ENCODE assay signal across 8 cellular contexts in the genomic region with DNA sequence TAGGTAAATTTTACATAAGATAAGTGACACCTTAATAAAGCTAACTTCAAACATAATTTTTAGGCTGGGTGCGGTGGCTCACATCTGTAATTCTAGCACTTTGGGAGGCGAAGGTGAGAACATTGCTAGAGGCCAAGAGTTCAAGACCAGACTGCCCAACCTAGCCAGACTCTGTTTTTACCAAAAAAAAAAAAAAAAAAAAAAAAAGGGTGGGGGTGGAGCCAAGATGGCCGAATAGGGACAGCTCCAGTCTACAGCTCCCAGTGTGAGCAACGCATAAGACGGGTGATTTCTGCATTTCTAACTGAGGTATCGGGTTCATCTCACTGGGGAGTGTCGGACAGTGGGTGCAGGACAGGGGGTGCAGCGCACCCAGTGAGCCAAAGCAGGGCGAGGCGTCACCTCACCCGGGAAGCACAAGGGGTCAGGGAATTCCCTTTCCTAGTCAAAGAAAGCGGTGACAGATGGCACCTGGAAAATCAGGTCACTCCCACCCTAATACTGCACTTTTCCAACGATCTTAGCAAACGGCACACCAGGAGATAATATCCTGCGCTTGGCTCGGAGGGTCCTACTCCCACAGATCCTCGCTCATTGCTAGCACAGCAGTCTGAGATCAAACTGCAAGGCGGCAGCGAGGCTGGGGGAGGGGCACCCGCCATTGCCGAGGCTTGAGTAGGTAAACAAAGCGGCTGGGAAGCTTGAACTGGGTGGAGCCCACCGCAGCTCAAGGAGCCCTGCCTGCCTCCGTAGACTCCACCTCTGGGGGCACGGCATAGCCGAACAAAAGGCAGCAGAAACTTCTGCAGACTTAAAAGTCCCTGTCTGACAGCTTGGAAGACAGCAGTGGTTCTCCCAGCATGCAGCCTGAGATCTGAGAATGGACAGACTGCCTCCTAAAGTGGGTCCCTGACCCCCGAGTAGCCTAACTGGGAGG. TPM values are rescaled to one million over a fixed set of nuclear protein-coding genes. Genes with fewer than 3 reads are reported as not detected.
DNase-seq lines count a peak whose midpoint lies in the region; ATAC-seq, FAIRE-seq and TF ChIP-seq lines count a peak whose summit lies in the region.
"Not testable (repeated sequence)": the region's sequence is repeated elsewhere in the genome, so short reads cannot be mapped to it uniquely, and the experiment has no call there.

No MANE protein-coding gene starts in this region.

- not testable (repeated sequence) for H3K9me3 ChIP-seq in esophagus (ENCODE audit: control insufficient read depth in 2 of 2, insufficient read depth in 1 of 2, low read depth in 1 of 2, low read length in 1 of 2); pancreas; transverse colon

- H3K4me1 Mint-ChIP-seq in WTC11 = peaks cover 17% of the 10 kb centered on the region

- H3K4me1 ChIP-seq in esophagus (ENCODE audit: control insufficient read depth in 2 of 2, insufficient read depth in 2 of 2, low read length in 1 of 2); pancreas; transverse colon: not testable (repeated sequence)

- 30 to 34% methylated on average over 26 to 27 of the region's 27 CpGs for WGBS in esophagus, 2 donors
- 13 to 15% methylated on average over 27 of the region's 27 CpGs for WGBS in pancreas, 2 donors
- 60 to 88% methylated on average over 3 to 27 of the region's 27 CpGs for WGBS in transverse colon (ENCODE audit: low coverage in 1 of 2), 2 donors

- peaks cover 22% of the 10 kb centered on the region for H3K9me3 Mint-ChIP-seq in WTC11

- not testable (repeated sequence) for H3K36me3 ChIP-seq in esophagus (ENCODE audit: control insufficient read depth in 2 of 2, insufficient read depth in 2 of 2, low read length in 1 of 2); pancreas; transverse colon

- CTCF ChIA-PET in WTC11 (lab: Charles Lee) = interaction anchor here (0.8 to 1.0 kb wide), 2 partner anchors 16 to 33 kb away, joined by 3 to 4 read pairs; no protein-coding TSS in a partner anchor

- H3K27me3 Mint-ChIP-seq in WTC11 (ENCODE audit: low read depth) = peaks cover 23% of the 10 kb centered on the region

- H3K27me3 ChIP-seq in esophagus (ENCODE audit: control insufficient read depth in 1 of 2, insufficient read depth in 2 of 2, low read length in 2 of 2); pancreas; transverse colon: not testable (repeated sequence)

- not testable (repeated sequence) for FAIRE-seq in pancreas (lab: Jason Lieb, UNC)

- peaks cover 26% of the 10 kb centered on the region for H3K36me3 Mint-ChIP-seq in WTC11

- intact Hi-C loops in left colon (cut with DNase I, micrococcal nuclease); pancreas (cut with DNase I); transverse colon (cut with DNase I; ENCODE audit: low total_unique reads): not testable (repeated sequence)

- peak overlapping the region; percentile 83 for H3K4me3 Mint-ChIP-seq in WTC11

- TF ChIP-seq POLR2A in transverse colon (IDR thresholded peaks at IDR 0.05) = not testable (repeated sequence)

- H3K4me3 ChIP-seq in astrocyte of the cerebellum (ENCODE audit: low read depth, low read length) = peak overlapping the region; percentile 20
- peak overlapping the region; percentile 44 to 48 for H3K4me3 ChIP-seq in esophagus (ENCODE audit: low read depth in 1 of 2, low read length in 2 of 2)
- H3K4me3 ChIP-seq in pancreas = peak overlapping the region; percentile 37 to 53 (median 37)
- peak overlapping the region in 3 of 4 donors; percentile 20 to 60 (median 40) for H3K4me3 ChIP-seq in transverse colon

- POLR2A ChIA-PET in WTC11 (lab: Charles Lee) = interaction anchor here (0.6 to 0.7 kb wide), 3 partner anchors 51 to 377 kb away, joined by 3 to 4 read pairs (median 4); no protein-coding TSS in a partner anchor

- in situ Hi-C loops in astrocyte of the cerebellum (cut with HindIII; ENCODE audit: low sequenced_read_pairs); transverse colon (cut with MboI; ENCODE audit: low pct_ligation_motif_present in 1 of 4, low pct_unique_long_range_greater_than_20kb in 1 of 4, low sequenced_read_pairs in 3 of 4): not testable (repeated sequence)

- not testable (repeated sequence) for TF ChIP-seq CTCF in WTC11 (IDR thresholded peaks at IDR 0.05); astrocyte of the cerebellum (IDR thresholded peaks at IDR 0.05; ENCODE audit: low read depth, low read length, missing control alignments); pancreas (IDR thresholded peaks at IDR 0.05); transverse colon (IDR thresholded peaks at IDR 0.05)

- H3K27ac Mint-ChIP-seq in WTC11 = peak overlapping the region; percentile 93

- not testable (repeated sequence) for ATAC-seq in WTC11, left colon
- ATAC-seq in pancreas = peak in 1 of 4 donors; percentile 24

- DNase-seq in Daoy (ENCODE audit: low read depth) (peak; percentile 26), NCI-H2227 (lab: John Stamatoyannopoulos, UW; ENCODE audit: unreplicated experiment) (peak; percentile 31), WTC11 (ENCODE audit: low spot score) (peak; percentile 56), left colon (peak; percentile 38 to 48), pancreas (peak in 1 of 6 donors; percentile 39), transverse colon (peak; percentile 29)
- not testable (repeated sequence) for DNase-seq in astrocyte of the cerebellum (ENCODE audit: low read depth)

- TF ChIP-seq EP300 in transverse colon (IDR thresholded peaks at IDR 0.05; ENCODE audit: low read depth) = not testable (repeated sequence)

- H3K27ac ChIP-seq in esophagus (ENCODE audit: low read depth in 2 of 2, low read length in 1 of 2) (peak overlapping the region in 1 of 2 donors; percentile 52), pancreas (peak overlapping the region in 1 of 4 donors; percentile 46), transverse colon (peak overlapping the region; percentile 12 to 73 (median 56))

TF ChIP-seq in WTC11, 78 proteins besides CTCF, POLR2A, EP300 and RAD21:
- TF ChIP-seq, protein P1, sequence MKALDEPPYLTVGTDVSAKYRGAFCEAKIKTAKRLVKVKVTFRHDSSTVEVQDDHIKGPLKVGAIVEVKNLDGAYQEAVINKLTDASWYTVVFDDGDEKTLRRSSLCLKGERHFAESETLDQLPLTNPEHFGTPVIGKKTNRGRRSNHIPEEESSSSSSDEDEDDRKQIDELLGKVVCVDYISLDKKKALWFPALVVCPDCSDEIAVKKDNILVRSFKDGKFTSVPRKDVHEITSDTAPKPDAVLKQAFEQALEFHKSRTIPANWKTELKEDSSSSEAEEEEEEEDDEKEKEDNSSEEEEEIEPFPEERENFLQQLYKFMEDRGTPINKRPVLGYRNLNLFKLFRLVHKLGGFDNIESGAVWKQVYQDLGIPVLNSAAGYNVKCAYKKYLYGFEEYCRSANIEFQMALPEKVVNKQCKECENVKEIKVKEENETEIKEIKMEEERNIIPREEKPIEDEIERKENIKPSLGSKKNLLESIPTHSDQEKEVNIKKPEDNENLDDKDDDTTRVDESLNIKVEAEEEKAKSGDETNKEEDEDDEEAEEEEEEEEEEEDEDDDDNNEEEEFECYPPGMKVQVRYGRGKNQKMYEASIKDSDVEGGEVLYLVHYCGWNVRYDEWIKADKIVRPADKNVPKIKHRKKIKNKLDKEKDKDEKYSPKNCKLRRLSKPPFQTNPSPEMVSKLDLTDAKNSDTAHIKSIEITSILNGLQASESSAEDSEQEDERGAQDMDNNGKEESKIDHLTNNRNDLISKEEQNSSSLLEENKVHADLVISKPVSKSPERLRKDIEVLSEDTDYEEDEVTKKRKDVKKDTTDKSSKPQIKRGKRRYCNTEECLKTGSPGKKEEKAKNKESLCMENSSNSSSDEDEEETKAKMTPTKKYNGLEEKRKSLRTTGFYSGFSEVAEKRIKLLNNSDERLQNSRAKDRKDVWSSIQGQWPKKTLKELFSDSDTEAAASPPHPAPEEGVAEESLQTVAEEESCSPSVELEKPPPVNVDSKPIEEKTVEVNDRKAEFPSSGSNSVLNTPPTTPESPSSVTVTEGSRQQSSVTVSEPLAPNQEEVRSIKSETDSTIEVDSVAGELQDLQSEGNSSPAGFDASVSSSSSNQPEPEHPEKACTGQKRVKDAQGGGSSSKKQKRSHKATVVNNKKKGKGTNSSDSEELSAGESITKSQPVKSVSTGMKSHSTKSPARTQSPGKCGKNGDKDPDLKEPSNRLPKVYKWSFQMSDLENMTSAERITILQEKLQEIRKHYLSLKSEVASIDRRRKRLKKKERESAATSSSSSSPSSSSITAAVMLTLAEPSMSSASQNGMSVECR (CRISPR knock-in tag; IDR thresholded peaks at IDR 0.05; ENCODE audit: borderline replicate concordance) = peak; percentile 27; the same call in 1 of the 2 replicates
- TF ChIP-seq, protein P2, sequence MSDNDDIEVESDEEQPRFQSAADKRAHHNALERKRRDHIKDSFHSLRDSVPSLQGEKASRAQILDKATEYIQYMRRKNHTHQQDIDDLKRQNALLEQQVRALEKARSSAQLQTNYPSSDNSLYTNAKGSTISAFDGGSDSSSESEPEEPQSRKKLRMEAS (CRISPR knock-in tag; IDR thresholded peaks at IDR 0.05) = peak; percentile 25; the same call in 1 of the 2 replicates
- peak; percentile 88 for TF ChIP-seq FOXK1 (CRISPR knock-in tag; IDR thresholded peaks at IDR 0.05)

RNA-seq across cellular contexts. Expression of a gene that starts 32.2 kb away (rescaled TPM):
- 18.2 and 19.4 TPM in 2 replicates for total RNA-seq in Daoy (2014; rRNA removed; shearing (Covaris generic))
- total RNA-seq in WTC11 (2021) (9.2 to 10.3 TPM (median 9.8 TPM) in 3 replicates), left colon (10 to 100 TPM; 26.6 to 34.3 TPM), pancreas (10 to 100 TPM in 1 of 6 donors, 1 to 10 TPM in 5; 3.4 to 16.2 (median 6.0) TPM), transverse colon (10 to 100 TPM; 24.3 to 43.4 (median 28.3) TPM)
- polyA plus RNA-seq in esophagus (1 to 10 TPM; 8.5 TPM), pancreas (10 to 100 TPM in 1 of 2 donors, 1 to 10 TPM in 1; 7.9 to 42.6 TPM)
